In the genomic region with DNA sequence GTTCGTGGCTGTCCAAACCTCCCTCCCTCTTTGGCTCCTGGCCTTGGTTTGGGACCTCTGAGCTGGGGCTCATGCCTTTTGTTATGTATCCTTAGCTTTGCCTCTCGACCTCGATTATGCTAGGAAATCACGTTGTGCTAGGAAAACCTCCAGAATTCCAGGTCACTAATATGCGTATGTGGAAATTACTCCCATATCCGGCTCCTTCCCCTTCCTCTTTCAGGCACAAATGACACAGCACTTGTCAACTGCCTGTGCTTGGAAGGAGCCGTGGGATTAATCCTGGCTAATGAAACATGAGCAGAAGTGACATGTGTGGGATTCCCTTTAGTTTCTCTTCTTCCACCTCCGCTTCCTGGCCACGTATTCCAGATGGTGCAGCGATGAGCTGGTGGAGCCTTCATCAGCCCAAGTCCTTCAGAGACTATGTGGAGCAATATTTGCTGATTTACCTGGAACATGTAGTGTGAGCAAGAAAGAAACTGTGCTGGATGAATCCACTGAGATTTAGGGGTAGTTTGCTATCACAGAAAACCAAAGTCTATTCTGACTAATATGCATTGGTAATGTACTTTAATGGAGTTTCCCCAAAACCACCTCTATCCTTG, we compare ENCODE assay signal across 10 cellular contexts.
DNase-seq lines count a peak whose midpoint lies in the region; ATAC-seq, FAIRE-seq and TF ChIP-seq lines count a peak whose summit lies in the region.
"Had no signal": no experiment of that assay in that cellular context is flagged by ENCODE, and none has a peak within 500 bp of the region (broad histone marks: within the 10 kb centered on the region; RNA-seq: fewer than 3 reads in every experiment).

No MANE protein-coding gene starts in this region.

- H3K4ac ChIP-seq in H1 (replicated peaks; ENCODE audit: insufficient read length, low read depth, low read length): no peak overlapping the region

- ATAC-seq in HG02870 (IDR thresholded peaks at IDR 0.05; ENCODE audit: unreplicated experiment): peak; percentile 74
- ATAC-seq in HG03135 (IDR thresholded peaks at IDR 0.05; ENCODE audit: unreplicated experiment): no peak
- no peak for ATAC-seq in GM21390 (IDR thresholded peaks at IDR 0.05; ENCODE audit: unreplicated experiment)

- H3K79me2 ChIP-seq in H1 (ENCODE audit: control insufficient read depth in 1 of 2, insufficient read depth in 2 of 2, low read length in 2 of 2) (no peaks in the 10 kb centered on the region), neural cell (replicated peaks; ENCODE audit: insufficient read depth, low read length) (no peaks in the 10 kb centered on the region)

- no peak overlapping the region for H4K5ac ChIP-seq in H1 (ENCODE audit: insufficient read length, low read depth, low read length)

- no peaks in the 10 kb centered on the region for H3K23me2 ChIP-seq in H1 (ENCODE audit: low read depth, low read length)

- H2BK12ac ChIP-seq in H1 (ENCODE audit: low read depth, low read length): no peak overlapping the region

- H3K36me3 ChIP-seq in H1 (ENCODE audit: control insufficient read depth in 2 of 4, insufficient read depth in 4 of 4, low read length in 3 of 4): no peaks in the 10 kb centered on the region
- no peaks in the 10 kb centered on the region for H3K36me3 ChIP-seq in neural cell (ENCODE audit: insufficient read depth, low read length)

- no peak overlapping the region for H4K91ac ChIP-seq in H1 (replicated peaks; ENCODE audit: insufficient read length, low read length)

- no peak for TF ChIP-seq EP300 in H1 (IDR thresholded peaks at IDR 0.05; ENCODE audit: borderline replicate concordance in 1 of 2, low read depth in 2 of 2, low read length in 2 of 2)
- no peak for TF ChIP-seq EP300 in neural cell (conservative IDR thresholded peaks at IDR 0.05; ENCODE audit: poor library complexity, severe bottlenecking)

- TF ChIP-seq POLR2A in H1 (IDR thresholded peaks at IDR 0.05; ENCODE audit: control extremely low read depth in 1 of 2, low read depth in 2 of 2, low read length in 2 of 2): no peak

- no peaks in the 10 kb centered on the region for H3F3A ChIP-seq in neural cell (ENCODE audit: insufficient read depth, low read length, poor library complexity, severe bottlenecking)

- H3K79me1 ChIP-seq in H1 (ENCODE audit: low read depth, low read length): no peaks in the 10 kb centered on the region

- H2BK5ac ChIP-seq in H1 (ENCODE audit: low read depth, low read length): peak overlapping the region; percentile 18; the same call in 1 of the 2 replicates

- H2AFZ ChIP-seq in H1 (ENCODE audit: low read length): peak overlapping the region; percentile 90; the same call in 1 of the 2 replicates
- no peak overlapping the region for H2AFZ ChIP-seq in neural cell (ENCODE audit: low read depth, low read length)

- CTCF ChIA-PET in H1 (lab: Charles Lee; ENCODE audit: partially characterized antibody) (interaction anchor here (0.7 to 2.1 kb wide), 8 partner anchors 9 to 50 kb away, joined by 3 to 12 read pairs (median 4); no protein-coding TSS in a partner anchor), RWPE1 (lab: Yijun Ruan, JAX) (interaction anchor here (0.6 to 0.9 kb wide), 2 partner anchors 82 to 511 kb away, joined by 3 to 4 read pairs; no protein-coding TSS in a partner anchor)

- 0 out of 2 replicates have a peak overlapping the region, but pooled peaks have one; percentile 10 for H2BK15ac ChIP-seq in H1 (ENCODE audit: low read length)

- no peak overlapping the region for H3K27ac ChIP-seq in H1 (ENCODE audit: low read depth, low read length)
- no peak overlapping the region for H3K27ac ChIP-seq in neural cell (ENCODE audit: low read length)
- no peak overlapping the region for H3K27ac ChIP-seq in RWPE1

- FAIRE-seq in H1 (lab: Jason Lieb, UNC): no peak
- FAIRE-seq: keratinocyte had no signal

- H2BK20ac ChIP-seq in H1 (ENCODE audit: low read length): peak overlapping the region; percentile 49; the same call in 1 of the 2 replicates

- H3K4me1 ChIP-seq in H1 (replicated peaks in 1 of 4; ENCODE audit: control insufficient read depth in 3 of 4, insufficient read depth in 4 of 4, low read length in 3 of 4): peaks cover 3 to 20% (median 17%) of the 10 kb centered on the region in 4 experiments; a peak in 6 of 7 replicates

- no peak overlapping the region for H3K56ac ChIP-seq in H1 (replicated peaks; ENCODE audit: insufficient read length, low read depth, low read length)

- H3K27me3 ChIP-seq in H1 (replicated peaks in 1 of 4; ENCODE audit: control insufficient read depth in 3 of 4, extremely low read depth in 1 of 4, insufficient read depth in 3 of 4, low read length in 3 of 4): no peaks in the 10 kb centered on the region
- no peaks in the 10 kb centered on the region for H3K27me3 ChIP-seq in neural cell (ENCODE audit: insufficient read depth, low read depth, low read length)

- WGBS in H1 (ENCODE audit: extremely low coverage in 1 of 2, insufficient coverage in 1 of 2, insufficient read length in 1 of 2, insufficient replicate concordance in 2 of 2, low coverage in 1 of 2, low lambda C conversion rate in 2 of 2, missing lambda C conversion rate in 1 of 2), 2 experiments: 42% methylated on average over 10 of the region's 10 CpGs; no CpG with 5 or more reads in 1 of the 2 experiments

- peak overlapping the region; percentile 49; the same call in 1 of the 2 replicates for H3K18ac ChIP-seq in H1 (ENCODE audit: extremely low read depth, low read length)

- no peak overlapping the region for H2BK120ac ChIP-seq in H1 (replicated peaks; ENCODE audit: low read depth, low read length)

- H3K4me3 ChIP-seq in H1 (ENCODE audit: extremely low read depth in 1 of 4, insufficient read depth in 2 of 4, low read depth in 3 of 4, low read length in 4 of 4) (peak overlapping the region in 1 of 4 experiments; percentile 2; a peak in 1 of 8 replicates), neural cell (ENCODE audit: low read length) (no peak overlapping the region)

- POLR2A ChIA-PET in H1 (lab: Charles Lee; ENCODE audit: partially characterized antibody): interaction anchor here (1.1 kb wide), 1 partner anchor 9 kb away, joined by 3 read pairs; no protein-coding TSS in a partner anchor
- POLR2A ChIA-PET in RWPE1 (lab: Yijun Ruan, JAX; ENCODE audit: low non-redundant PET): no interaction called here

- H4K8ac ChIP-seq in H1 (ENCODE audit: extremely low read depth, insufficient read depth, low read length): no peak overlapping the region

- H3K9me3 ChIP-seq in H1 (ENCODE audit: insufficient read depth in 2 of 2, low read depth in 1 of 2, low read length in 1 of 2): no peaks in the 10 kb centered on the region
- no peaks in the 10 kb centered on the region for H3K9me3 ChIP-seq in neural cell (ENCODE audit: low read length)

- H3K9me2 ChIP-seq in neural cell (ENCODE audit: insufficient read depth, low read length): no peaks in the 10 kb centered on the region

- TF ChIP-seq RAD21 in H1 (IDR thresholded peaks at IDR 0.05 in 1 of 2, conservative IDR thresholded peaks at IDR 0.05 in 1 of 2; ENCODE audit: low read depth in 2 of 2, low read length in 2 of 2): no peak
- TF ChIP-seq RAD21 in neural cell (conservative IDR thresholded peaks at IDR 0.05): no peak

- H3K9ac ChIP-seq in H1 (replicated peaks in 1 of 4; ENCODE audit: extremely low read depth in 1 of 4, low read depth in 3 of 4, low read length in 3 of 4) (peak overlapping the region in 1 of 4 experiments; percentile 12; a peak in 1 of 7 replicates), neural cell (ENCODE audit: low read length) (no peak overlapping the region)

- no peak overlapping the region for H3K23ac ChIP-seq in H1 (ENCODE audit: insufficient read length)

- peak overlapping the region; percentile 51 to 58 for H3K4me2 ChIP-seq in H1 (ENCODE audit: insufficient read depth in 1 of 2, low read depth in 2 of 2, low read length in 2 of 2)
- no peak overlapping the region for H3K4me2 ChIP-seq in neural cell (ENCODE audit: low read length)

- no peak overlapping the region for H3K14ac ChIP-seq in H1 (ENCODE audit: insufficient read length)

- TF ChIP-seq CTCF in H1 (IDR thresholded peaks at IDR 0.05; ENCODE audit: control extremely low read depth in 1 of 3, insufficient read depth in 1 of 3, low read depth in 1 of 3, low read length in 3 of 3): no peak
- no peak for TF ChIP-seq CTCF in neural cell (IDR thresholded peaks at IDR 0.05; ENCODE audit: poor library complexity, severe bottlenecking)
- no peak for TF ChIP-seq CTCF in RWPE1 (conservative IDR thresholded peaks at IDR 0.05; ENCODE audit: low read depth)

- DNase-seq in GM04504 (ENCODE audit: low read depth) (peak; percentile 35), H1 (ENCODE audit: low read depth in 1 of 2, low spot score in 2 of 2) (no peak), HK-2 (ENCODE audit: unreplicated experiment) (no peak), RWPE1 (ENCODE audit: low spot score) (no peak)
- DNase-seq: activated naive CD4-positive, alpha-beta T cell treated with anti-CD3 and anti-CD28 coated beads for 36 hours had no signal

- H4K20me1 ChIP-seq in H1 (replicated peaks in 1 of 2; ENCODE audit: control insufficient read depth in 1 of 2, insufficient read depth in 2 of 2, low read length in 2 of 2): no peaks in the 10 kb centered on the region
- no peaks in the 10 kb centered on the region for H4K20me1 ChIP-seq in neural cell (ENCODE audit: insufficient read depth)

- no peak overlapping the region for H2AK5ac ChIP-seq in H1 (ENCODE audit: low read depth, low read length)

TF ChIP-seq in H1, 55 proteins besides CTCF, POLR2A, EP300 and RAD21:
- TF ChIP-seq, protein P1, sequence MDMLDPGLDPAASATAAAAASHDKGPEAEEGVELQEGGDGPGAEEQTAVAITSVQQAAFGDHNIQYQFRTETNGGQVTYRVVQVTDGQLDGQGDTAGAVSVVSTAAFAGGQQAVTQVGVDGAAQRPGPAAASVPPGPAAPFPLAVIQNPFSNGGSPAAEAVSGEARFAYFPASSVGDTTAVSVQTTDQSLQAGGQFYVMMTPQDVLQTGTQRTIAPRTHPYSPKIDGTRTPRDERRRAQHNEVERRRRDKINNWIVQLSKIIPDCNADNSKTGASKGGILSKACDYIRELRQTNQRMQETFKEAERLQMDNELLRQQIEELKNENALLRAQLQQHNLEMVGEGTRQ (IDR thresholded peaks at IDR 0.05; ENCODE audit: low read length): no peak
- no peak for TF ChIP-seq POU5F1 (IDR thresholded peaks at IDR 0.05; ENCODE audit: low read depth, low read length)

TF ChIP-seq in neural cell, 6 proteins besides CTCF, POLR2A, EP300 and RAD21 (continues in another document):
- no peak for TF ChIP-seq SMC3 (conservative IDR thresholded peaks at IDR 0.05; ENCODE audit: poor library complexity)
